Comparison of ENCODE assay signal across 1 cellular context in the genomic region with DNA sequence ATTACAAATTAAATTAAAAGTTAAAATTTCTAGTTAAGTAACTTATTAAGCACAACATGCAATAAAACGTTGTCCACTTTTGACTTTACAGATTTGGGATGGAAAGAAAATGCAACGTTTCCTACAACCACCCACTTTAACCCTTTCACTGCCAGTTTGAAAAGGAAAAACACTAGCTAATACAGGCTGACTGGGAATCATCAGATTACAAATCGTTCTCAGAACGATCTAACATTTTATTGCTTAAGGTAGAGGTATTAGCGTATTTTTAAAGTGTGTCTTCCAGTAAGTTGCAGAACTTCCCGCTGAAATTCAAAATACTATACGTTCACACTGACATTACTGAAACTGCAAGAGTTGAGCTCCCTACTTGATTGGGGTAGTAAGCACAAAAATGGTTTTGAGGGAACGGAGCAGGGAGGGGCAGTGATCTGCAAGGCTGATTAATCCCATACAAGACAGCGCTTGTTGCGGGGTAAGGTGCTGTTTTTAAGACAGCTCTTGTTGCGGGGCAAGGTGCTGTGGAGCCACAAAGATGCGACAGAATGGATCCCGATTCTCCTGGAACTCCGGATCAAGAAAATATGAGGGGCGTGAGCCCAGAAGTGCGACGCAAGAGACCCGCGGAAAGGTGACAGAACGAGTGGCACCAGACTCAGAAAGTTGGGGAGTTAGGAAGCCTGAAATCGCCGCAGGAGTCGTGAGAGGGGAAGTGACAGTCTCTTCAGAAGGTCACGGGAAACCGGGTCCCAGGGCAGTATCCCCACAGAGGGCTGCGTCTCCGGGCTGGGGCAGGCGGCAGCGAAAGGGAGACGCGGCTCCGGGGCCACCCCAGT.
TF ChIP-seq lines count a peak whose summit lies in the region.

No MANE protein-coding gene starts in this region.

TF ChIP-seq in IMR-90, 13 proteins besides CTCF, POLR2A, EP300 and RAD21 (continued from another document):
- no peak for TF ChIP-seq ELK1 (IDR thresholded peaks at IDR 0.05; ENCODE audit: borderline replicate concordance, low read depth, low read length)
- no peak for TF ChIP-seq USF2 (IDR thresholded peaks at IDR 0.05; ENCODE audit: low read depth, low read length)
- TF ChIP-seq CHD1 (IDR thresholded peaks at IDR 0.05; ENCODE audit: low read depth, low read length) = no peak
- no peak for TF ChIP-seq NFE2L2 (IDR thresholded peaks at IDR 0.05; ENCODE audit: low read depth, low read length)
- no peak for TF ChIP-seq BHLHE40 (IDR thresholded peaks at IDR 0.05; ENCODE audit: low read depth, low read length)
- no peak for TF ChIP-seq RFX5 (IDR thresholded peaks at IDR 0.05; ENCODE audit: low read depth, low read length)
- no peak for TF ChIP-seq RCOR1 (IDR thresholded peaks at IDR 0.05; ENCODE audit: insufficient replicate concordance, low read length)
- no peak for TF ChIP-seq MAFK (IDR thresholded peaks at IDR 0.05; ENCODE audit: low read depth, low read length)
- TF ChIP-seq FOS (IDR thresholded peaks at IDR 0.05; ENCODE audit: low read depth, low read length) = no peak
- TF ChIP-seq SMC3 (IDR thresholded peaks at IDR 0.05; ENCODE audit: low read depth, low read length) = no peak
- no peak for TF ChIP-seq MXI1 (IDR thresholded peaks at IDR 0.05; ENCODE audit: borderline replicate concordance, low read depth, low read length)
- TF ChIP-seq MAZ (IDR thresholded peaks at IDR 0.05; ENCODE audit: borderline replicate concordance, low read depth, low read length) = no peak
